1 cellular context compared by ENCODE assay signal in the genomic region with DNA sequence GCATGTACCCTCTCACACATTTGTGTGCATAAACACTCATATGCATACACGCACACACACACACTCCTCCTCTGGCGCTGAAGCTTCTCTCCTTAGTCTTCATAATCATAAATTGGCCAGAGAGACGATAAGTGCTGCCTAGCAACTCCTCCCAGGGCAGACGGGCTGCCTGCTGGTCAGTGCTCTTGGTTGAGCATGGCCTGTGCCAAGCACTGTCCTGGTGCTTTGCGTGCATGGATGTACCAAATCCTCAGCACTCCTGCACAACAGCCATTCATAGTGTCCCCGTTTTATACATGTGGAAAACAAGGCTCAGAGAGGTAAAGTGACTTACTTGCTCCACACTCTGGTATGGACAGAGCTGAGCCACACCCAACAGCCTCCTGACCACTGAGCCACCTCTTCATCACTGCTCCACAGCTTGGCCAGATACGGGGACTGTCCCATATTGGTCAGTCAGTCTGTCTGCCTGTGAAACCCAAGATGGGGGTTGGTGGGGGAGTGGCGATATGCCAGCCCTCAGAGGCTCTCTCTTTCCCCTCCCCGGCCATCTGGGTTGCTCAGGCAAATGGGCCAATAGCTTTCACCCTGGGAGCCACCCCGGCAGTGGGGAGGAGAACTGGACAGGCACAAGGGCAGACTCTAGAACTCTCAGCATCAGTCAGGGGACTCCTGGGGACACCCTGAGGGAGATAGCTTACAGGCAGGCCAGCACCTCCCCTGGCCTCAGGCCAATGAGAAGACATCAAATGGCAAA.
TF ChIP-seq lines count a peak whose summit lies in the region.

No MANE protein-coding gene starts in this region.

TF ChIP-seq in IMR-90, 13 proteins besides CTCF, POLR2A, EP300 and RAD21:
- TF ChIP-seq SMC3 (IDR thresholded peaks at IDR 0.05; ENCODE audit: low read depth, low read length) (no peak), MXI1 (IDR thresholded peaks at IDR 0.05; ENCODE audit: borderline replicate concordance, low read depth, low read length) (no peak), RCOR1 (IDR thresholded peaks at IDR 0.05; ENCODE audit: insufficient replicate concordance, low read length) (no peak), BHLHE40 (IDR thresholded peaks at IDR 0.05; ENCODE audit: low read depth, low read length) (no peak), CEBPB (IDR thresholded peaks at IDR 0.05; ENCODE audit: low read depth, low read length) (no peak), MAZ (IDR thresholded peaks at IDR 0.05; ENCODE audit: borderline replicate concordance, low read depth, low read length) (no peak), FOS (IDR thresholded peaks at IDR 0.05; ENCODE audit: low read depth, low read length) (no peak), MAFK (IDR thresholded peaks at IDR 0.05; ENCODE audit: low read depth, low read length) (no peak), NFE2L2 (IDR thresholded peaks at IDR 0.05; ENCODE audit: low read depth, low read length) (no peak), RFX5 (IDR thresholded peaks at IDR 0.05; ENCODE audit: low read depth, low read length) (no peak), CHD1 (IDR thresholded peaks at IDR 0.05; ENCODE audit: low read depth, low read length) (no peak)
- TF ChIP-seq, protein P1, sequence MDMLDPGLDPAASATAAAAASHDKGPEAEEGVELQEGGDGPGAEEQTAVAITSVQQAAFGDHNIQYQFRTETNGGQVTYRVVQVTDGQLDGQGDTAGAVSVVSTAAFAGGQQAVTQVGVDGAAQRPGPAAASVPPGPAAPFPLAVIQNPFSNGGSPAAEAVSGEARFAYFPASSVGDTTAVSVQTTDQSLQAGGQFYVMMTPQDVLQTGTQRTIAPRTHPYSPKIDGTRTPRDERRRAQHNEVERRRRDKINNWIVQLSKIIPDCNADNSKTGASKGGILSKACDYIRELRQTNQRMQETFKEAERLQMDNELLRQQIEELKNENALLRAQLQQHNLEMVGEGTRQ (IDR thresholded peaks at IDR 0.05; ENCODE audit: low read depth, low read length): no peak
- TF ChIP-seq, protein P2, sequence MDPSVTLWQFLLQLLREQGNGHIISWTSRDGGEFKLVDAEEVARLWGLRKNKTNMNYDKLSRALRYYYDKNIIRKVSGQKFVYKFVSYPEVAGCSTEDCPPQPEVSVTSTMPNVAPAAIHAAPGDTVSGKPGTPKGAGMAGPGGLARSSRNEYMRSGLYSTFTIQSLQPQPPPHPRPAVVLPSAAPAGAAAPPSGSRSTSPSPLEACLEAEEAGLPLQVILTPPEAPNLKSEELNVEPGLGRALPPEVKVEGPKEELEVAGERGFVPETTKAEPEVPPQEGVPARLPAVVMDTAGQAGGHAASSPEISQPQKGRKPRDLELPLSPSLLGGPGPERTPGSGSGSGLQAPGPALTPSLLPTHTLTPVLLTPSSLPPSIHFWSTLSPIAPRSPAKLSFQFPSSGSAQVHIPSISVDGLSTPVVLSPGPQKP (IDR thresholded peaks at IDR 0.05; ENCODE audit: borderline replicate concordance, low read depth, low read length): no peak
